Comparison of ENCODE assay signal across 21 cellular contexts in genomic region chr6:168136001-168136400, GRCh38. TPM values are rescaled to one million over a fixed set of nuclear protein-coding genes. Genes with fewer than 3 reads are reported as not detected.
A peak's percentile ranks its signal among the peaks of the same experiment; 100 is the strongest.
DNase-seq lines count a peak whose midpoint lies in the region; ATAC-seq and TF ChIP-seq lines count a peak whose summit lies in the region.
"Had no signal": no experiment of that assay in that cellular context is flagged by ENCODE, and none has a peak within 500 bp of the region (broad histone marks: within the 10 kb centered on the region; RNA-seq: fewer than 3 reads in every experiment).

No MANE protein-coding gene starts in this region.

- H3K9me3 Mint-ChIP-seq in activated T-helper 17 cell treated with anti-CD3 and anti-CD28 coated beads, Interleukin-2, amount 50 U/mL, for 72 hours, result no peaks in the 10 kb centered on the region

- H3K36me3 ChIP-seq in spleen (no peaks in the 10 kb centered on the region), brain microvascular endothelial cell (replicated peaks) (no peaks in the 10 kb centered on the region)

- no peaks in the 10 kb centered on the region for H3K4me1 Mint-ChIP-seq in activated T-helper 17 cell treated with anti-CD3 and anti-CD28 coated beads, Interleukin-2, amount 50 U/mL, for 72 hours

- intact Hi-C loops in spleen (cut with DNase I; ENCODE audit: low total_unique reads), result no loop called here

- no peak for TF ChIP-seq POLR2A in spleen (IDR thresholded peaks at IDR 0.05)

- no peak overlapping the region for H3K4me3 Mint-ChIP-seq in activated T-helper 17 cell treated with anti-CD3 and anti-CD28 coated beads, Interleukin-2, amount 50 U/mL, for 72 hours

- TF ChIP-seq CTCF in spleen (IDR thresholded peaks at IDR 0.05 in 8 of 11, conservative IDR thresholded peaks at IDR 0.05 in 3 of 11) (no peak), brain microvascular endothelial cell (IDR thresholded peaks at IDR 0.05; ENCODE audit: low read depth, low read length, missing control alignments) (no peak)

- no peaks in the 10 kb centered on the region for H3K9me3 ChIP-seq in spleen

- DNase-seq in D341Med (ENCODE audit: low spot score), result peak; percentile 6
- DNase-seq in islet precursor cell, result peak; percentile 22
- DNase-seq in spleen, result peak; percentile 32
- DNase-seq in NCI-H748 (lab: John Stamatoyannopoulos, UW; ENCODE audit: unreplicated experiment), result no peak
- DNase-seq in NAMALWA (ENCODE audit: low spot score), result no peak
- no peak for DNase-seq in brain microvascular endothelial cell
- DNase-seq: ACHN, AML-193, DMS79 treated with DMSO at 0.1 percent for 48 hours, MV-4-11, NCI-H1417 treated with DMSO at 0.1 percent for 48 hours, NCI-H187 treated with DMSO at 0.1 percent for 48 hours, NCI-H226, NCI-H524, PC-3, RPMI8226, SHP77 treated with DMSO at 0.1 percent for 48 hours had no signal

- peak; percentile 44 for ATAC-seq in activated T-helper 17 cell treated with anti-CD3 and anti-CD28 coated beads, Interleukin-2, amount 50 U/mL, for 72 hours (replicated peaks)
- ATAC-seq: PC-3 had no signal

- WGBS in spleen, 5 donors, result 84 to 90% (median 88%) methylated on average over 7 of the region's 7 CpGs

- H3K4me1 ChIP-seq in spleen, result peaks cover 0 to 20% (median 9%) of the 10 kb centered on the region in 6 donors

- in situ Hi-C loops in brain microvascular endothelial cell (cut with HindIII; ENCODE audit: low pct_ligation_motif_present, low sequenced_read_pairs), result no loop called here

- H3K36me3 Mint-ChIP-seq in activated T-helper 17 cell treated with anti-CD3 and anti-CD28 coated beads, Interleukin-2, amount 50 U/mL, for 72 hours (ENCODE audit: low read depth), result no peaks in the 10 kb centered on the region

- H3K27me3 ChIP-seq in spleen (replicated peaks in 1 of 7) (peaks cover 0 to 37% (median 0%) of the 10 kb centered on the region in 7 donors), brain microvascular endothelial cell (replicated peaks) (no peaks in the 10 kb centered on the region)

- H3K27me3 Mint-ChIP-seq in activated T-helper 17 cell treated with anti-CD3 and anti-CD28 coated beads, Interleukin-2, amount 50 U/mL, for 72 hours, result peaks cover 16% of the 10 kb centered on the region

- no peak overlapping the region for H3K27ac Mint-ChIP-seq in activated T-helper 17 cell treated with anti-CD3 and anti-CD28 coated beads, Interleukin-2, amount 50 U/mL, for 72 hours

- H3K4me3 ChIP-seq in spleen (no peak overlapping the region), brain microvascular endothelial cell (ENCODE audit: low read depth, low read length) (no peak overlapping the region)

- no peak overlapping the region for H3K27ac ChIP-seq in spleen
- H3K27ac ChIP-seq in brain microvascular endothelial cell, result no peak overlapping the region
- H3K27ac ChIP-seq: C4-2B, KMS-11 had no signal

RNA-seq across cellular contexts. Expression of gene FRMD1, which starts 57.0 kb away (rescaled TPM):
- not detected for total RNA-seq in activated T-helper 17 cell treated with anti-CD3 and anti-CD28 coated beads, Interleukin-2, amount 50 U/mL, for 72 hours
- total RNA-seq in spleen, result 1 to 10 TPM in 6 of 7 donors, under 1 TPM in 1; 0.59 to 9.5 (median 1.5) TPM
- polyA plus RNA-seq in spleen, result 1 to 10 TPM in 1 of 3 donors, under 1 TPM in 2; 0.14 to 3.1 (median 0.33) TPM
- total RNA-seq: HT-29, PC-3 had no signal

Comparison
In these comparisons a context has a peak if more than half of its experiments do, and no peak if none do; other contexts are left out.
1. DNase-seq: peak in D341Med (single experiment), islet precursor cell (single experiment) and spleen (single experiment); none in NCI-H748 (single experiment), NAMALWA (single experiment) and brain microvascular endothelial cell (single experiment).